8 cellular contexts compared by ENCODE assay signal in the genomic region with DNA sequence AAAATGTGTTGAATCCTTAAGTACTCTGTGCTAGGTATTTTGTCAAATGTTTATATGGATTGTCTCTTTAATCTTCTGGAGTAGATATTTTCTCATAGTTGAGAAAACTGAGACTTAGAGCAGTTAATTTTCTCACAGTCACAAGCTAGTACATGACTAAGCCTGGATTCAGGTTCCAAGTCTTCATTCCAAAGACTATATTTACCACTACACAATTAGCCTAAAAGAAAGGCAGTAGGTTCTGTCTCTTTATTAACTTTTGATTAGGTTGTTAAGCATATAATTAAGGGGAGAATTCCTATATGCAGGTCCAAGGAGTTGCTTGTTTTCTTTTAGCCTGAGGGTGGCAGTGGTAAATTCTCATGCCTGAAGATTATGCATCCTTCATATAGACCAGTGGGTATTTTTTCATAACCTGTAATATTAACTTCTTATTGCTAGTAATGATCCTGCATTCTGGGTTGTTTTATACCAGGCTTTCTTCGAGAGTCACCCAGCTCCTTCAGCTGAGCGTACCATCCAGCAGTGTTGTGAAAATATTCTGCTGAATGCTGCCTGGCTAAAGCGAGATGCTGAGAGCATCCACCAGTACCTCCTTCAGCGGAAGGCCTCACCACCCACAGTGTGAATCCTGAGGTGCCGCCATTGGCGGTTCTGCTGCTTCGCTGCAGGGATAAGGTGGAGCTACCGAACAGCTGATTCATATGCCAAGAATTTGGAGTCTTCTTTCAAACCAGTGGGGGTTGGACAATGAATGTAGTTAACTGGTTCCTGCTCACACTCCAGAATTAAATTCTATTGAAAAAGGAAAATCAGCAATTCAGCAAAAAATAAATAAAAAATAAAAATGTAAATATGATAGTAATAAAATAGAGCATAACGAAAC. TPM values are rescaled to one million over a fixed set of nuclear protein-coding genes. Genes with fewer than 3 reads are reported as not detected.
A peak's percentile ranks its signal among the peaks of the same experiment; 100 is the strongest.
DNase-seq lines count a peak whose midpoint lies in the region; ATAC-seq and TF ChIP-seq lines count a peak whose summit lies in the region.

No MANE protein-coding gene starts in this region.

- H3K4me1 ChIP-seq in Caco-2: peaks cover 16% of the 10 kb centered on the region

- H3K36me3 ChIP-seq in Caco-2 (ENCODE audit: control insufficient read depth, insufficient read depth, low read length): no peaks in the 10 kb centered on the region

- no peak for ATAC-seq in naive thymus-derived CD8-positive, alpha-beta T cell
- ATAC-seq in HG03097 (IDR thresholded peaks at IDR 0.05; ENCODE audit: low FRiP score, unreplicated experiment): no peak

- H3K27me3 Mint-ChIP-seq in Caco-2 (ENCODE audit: insufficient read depth, unreplicated experiment): no peaks in the 10 kb centered on the region
- H3K27me3 Mint-ChIP-seq in naive thymus-derived CD8-positive, alpha-beta T cell: no peaks in the 10 kb centered on the region
- H3K27me3 Mint-ChIP-seq in T-helper 2 cell treated with Interferon-gamma antibody and Interleukin-4, amounts not matched to agents 5 μg/mL and 100 μg/mL, for 36 hours (ENCODE audit: low read depth): no peaks in the 10 kb centered on the region

- H3K4me3 ChIP-seq in Caco-2 (ENCODE audit: low read depth, low read length): no peak overlapping the region

- H3K27ac Mint-ChIP-seq in Caco-2 (ENCODE audit: unreplicated experiment): peak overlapping the region; percentile 42
- H3K27ac Mint-ChIP-seq in naive thymus-derived CD8-positive, alpha-beta T cell: peak overlapping the region in 6 of 10 donors; percentile 14 to 87 (median 44)
- H3K27ac Mint-ChIP-seq in T-helper 2 cell treated with Interferon-gamma antibody and Interleukin-4, amounts not matched to agents 5 μg/mL and 100 μg/mL, for 36 hours: no peak overlapping the region

- BruUV-seq in Caco-2 (replicated peaks; lab: Mats Ljungman, UMichigan): no TSS peak

- no peaks in the 10 kb centered on the region for H3K9me3 ChIP-seq in Caco-2

- CTCF ChIA-PET in Caco-2 (lab: Charles Lee): interaction anchor here (0.6 to 1.1 kb wide), 4 partner anchors 9 to 159 kb away, joined by 3 read pairs; a partner anchor contains a TSS

- POLR2A ChIA-PET in Caco-2 (lab: Charles Lee): interaction anchor here (0.6 kb wide), 1 partner anchor 28 kb away, joined by 6 read pairs; a partner anchor contains a TSS
- POLR2A ChIA-PET in naive thymus-derived CD8-positive, alpha-beta T cell (lab: Charles Lee): no interaction called here

- peak in 1 of 2 experiments; percentile 5 for TF ChIP-seq CTCF in Caco-2 (IDR thresholded peaks at IDR 0.05; ENCODE audit: insufficient read depth in 1 of 2, low read depth in 1 of 2, low read length in 1 of 2, severe bottlenecking in 1 of 2, unreplicated experiment in 1 of 2)

- intact Hi-C loops in Caco-2 (cut with micrococcal nuclease; ENCODE audit: unreplicated experiment): loop anchor here (1.0 kb wide), 1 partner anchor 28 kb away; a partner anchor contains a TSS

- H3K9me3 Mint-ChIP-seq in Caco-2 (ENCODE audit: unreplicated experiment): no peaks in the 10 kb centered on the region
- no peaks in the 10 kb centered on the region for H3K9me3 Mint-ChIP-seq in naive thymus-derived CD8-positive, alpha-beta T cell
- no peaks in the 10 kb centered on the region for H3K9me3 Mint-ChIP-seq in T-helper 2 cell treated with Interferon-gamma antibody and Interleukin-4, amounts not matched to agents 5 μg/mL and 100 μg/mL, for 36 hours

- H3K4me1 Mint-ChIP-seq in Caco-2 (ENCODE audit: low read depth, unreplicated experiment): peaks cover 32% of the 10 kb centered on the region
- H3K4me1 Mint-ChIP-seq in naive thymus-derived CD8-positive, alpha-beta T cell: peaks cover 0 to 8% (median 2%) of the 10 kb centered on the region in 4 donors
- H3K4me1 Mint-ChIP-seq in T-helper 2 cell treated with Interferon-gamma antibody and Interleukin-4, amounts not matched to agents 5 μg/mL and 100 μg/mL, for 36 hours (ENCODE audit: low read depth): peaks cover 7% of the 10 kb centered on the region

- DNase-seq in Caco-2: peak; percentile 77 to 81
- peak; percentile 89 for DNase-seq in NCI-H460 (ENCODE audit: extremely low read depth, low read depth)
- DNase-seq in ecto neural progenitor cell (ENCODE audit: low spot score): peak; percentile 61
- DNase-seq in naive thymus-derived CD8-positive, alpha-beta T cell: no peak
- DNase-seq in T-helper 2 cell treated with Interferon-gamma antibody and Interleukin-4, amounts not matched to agents 5 μg/mL and 100 μg/mL, for 36 hours (ENCODE audit: low spot score): no peak
- no peak for DNase-seq in germinal center (ENCODE audit: low spot score)
- no peak for DNase-seq in NCI-H2171 (lab: John Stamatoyannopoulos, UW)

- H3K27me3 ChIP-seq in Caco-2 (replicated peaks; ENCODE audit: control insufficient read depth, insufficient read depth, low read length): no peaks in the 10 kb centered on the region

- peaks cover 76% of the 10 kb centered on the region for H3K36me3 Mint-ChIP-seq in Caco-2 (ENCODE audit: insufficient read depth, unreplicated experiment)
- H3K36me3 Mint-ChIP-seq in naive thymus-derived CD8-positive, alpha-beta T cell: peaks cover 0 to 65% (median 6%) of the 10 kb centered on the region in 3 donors
- H3K36me3 Mint-ChIP-seq in T-helper 2 cell treated with Interferon-gamma antibody and Interleukin-4, amounts not matched to agents 5 μg/mL and 100 μg/mL, for 36 hours (ENCODE audit: low read depth): peaks cover 30% of the 10 kb centered on the region

- H3K4me3 Mint-ChIP-seq in Caco-2 (ENCODE audit: unreplicated experiment): peak overlapping the region; percentile 39
- H3K4me3 Mint-ChIP-seq in naive thymus-derived CD8-positive, alpha-beta T cell: no peak overlapping the region
- H3K4me3 Mint-ChIP-seq in T-helper 2 cell treated with Interferon-gamma antibody and Interleukin-4, amounts not matched to agents 5 μg/mL and 100 μg/mL, for 36 hours: no peak overlapping the region

RNA-seq across cellular contexts. Expression of a gene that starts 28.2 kb away (rescaled TPM):
- 967 and 1,072 TPM in 2 replicates for total RNA-seq in Caco-2 (2022)
- total RNA-seq in NCI-H460 (2014; rRNA removed; shearing (Covaris generic)): 390 and 410 TPM in 2 replicates
- 360 and 424 TPM in 2 replicates for polyA plus RNA-seq in NCI-H460 (2014; cell fraction: nucleus; rRNA removed)
- total RNA-seq in naive thymus-derived CD8-positive, alpha-beta T cell: 100 to 1,000 TPM; 217 to 252 TPM
- polyA plus RNA-seq in naive thymus-derived CD8-positive, alpha-beta T cell: 10 to 100 TPM; 22.8 to 32.2 (median 25.7) TPM

Comparison
In these comparisons a context has a peak if more than half of its experiments do, and no peak if none do; other contexts are left out.
1. DNase-seq: peak in Caco-2 (2 of 2), NCI-H460 (single experiment) and ecto neural progenitor cell (single experiment); none in naive thymus-derived CD8-positive, alpha-beta T cell (0 of 10), T-helper 2 cell treated with Interferon-gamma antibody and Interleukin-4, amounts not matched to agents 5 μg/mL and 100 μg/mL, for 36 hours (single experiment), germinal center (single experiment) and NCI-H2171 (single experiment).